Comparison of ENCODE assay signal across 8 cellular contexts in the genomic region with DNA sequence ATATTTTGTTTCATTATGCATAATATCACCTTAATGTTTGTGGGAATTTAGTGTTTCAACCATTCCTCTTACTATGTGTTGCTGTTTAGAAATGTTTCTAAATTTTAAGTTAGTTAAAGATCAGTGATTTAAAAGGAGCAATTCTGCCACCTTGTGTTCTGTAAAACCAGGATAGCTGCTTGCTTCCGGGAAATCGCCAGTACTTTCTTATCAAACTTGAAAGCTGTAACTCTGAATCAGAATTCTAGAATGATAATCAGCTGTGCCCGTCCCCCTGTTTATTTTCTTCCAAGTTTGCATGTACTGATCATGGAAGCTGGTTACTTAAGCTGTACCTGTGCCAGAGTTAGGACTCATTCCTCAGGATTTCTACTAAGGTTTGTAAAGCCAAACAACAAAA.
DNase-seq lines count a peak whose midpoint lies in the region; ATAC-seq and TF ChIP-seq lines count a peak whose summit lies in the region.

No MANE protein-coding gene starts in this region.

- no peak for TF ChIP-seq POLR2A in tibial nerve (IDR thresholded peaks at IDR 0.05)

- ATAC-seq in WTC11: no peak; the same call in 1 of the 2 replicates
- ATAC-seq in HG02588 (IDR thresholded peaks at IDR 0.05; ENCODE audit: unreplicated experiment): no peak
- ATAC-seq in GM19467 (IDR thresholded peaks at IDR 0.05; ENCODE audit: unreplicated experiment): no peak

- H3K27me3 ChIP-seq in tibial nerve: no peaks in the 10 kb centered on the region

- peak in 1 of 2 donors; percentile 19 for TF ChIP-seq EP300 in tibial nerve (IDR thresholded peaks at IDR 0.05)

- H3K27ac ChIP-seq in tibial nerve: peak overlapping the region in 1 of 4 donors; percentile 44

- peak; percentile 24; the same call in 1 of the 2 replicates for TF ChIP-seq CTCF in WTC11 (IDR thresholded peaks at IDR 0.05)
- peak; percentile 21 to 68 (median 33) for TF ChIP-seq CTCF in tibial nerve (IDR thresholded peaks at IDR 0.05)

- H3K4me1 Mint-ChIP-seq in WTC11: peaks cover 3% of the 10 kb centered on the region; the same call in 1 of the 2 replicates

- H3K36me3 ChIP-seq in tibial nerve: no peaks in the 10 kb centered on the region

- H3K4me3 Mint-ChIP-seq in WTC11: no peak overlapping the region

- WGBS in tibial nerve, 2 donors: 3 to 5% methylated on average over 3 of the region's 3 CpGs

- no peaks in the 10 kb centered on the region for H3K27me3 Mint-ChIP-seq in WTC11 (ENCODE audit: low read depth)

- CTCF ChIA-PET in WTC11 (lab: Charles Lee): interaction anchor here (0.6 to 2.8 kb wide), 6 partner anchors 11 to 636 kb away, joined by 3 to 24 read pairs (median 8); no protein-coding TSS in a partner anchor

- no peaks in the 10 kb centered on the region for H3K9me3 ChIP-seq in tibial nerve

- no peak overlapping the region for H3K27ac Mint-ChIP-seq in WTC11

- H3K4me1 ChIP-seq in tibial nerve: peaks cover 0 to 37% (median 0%) of the 10 kb centered on the region in 4 donors

- POLR2A ChIA-PET in WTC11 (lab: Charles Lee): interaction anchor here (0.6 kb wide), 1 partner anchor 577 kb away, joined by 3 read pairs; no protein-coding TSS in a partner anchor

- DNase-seq in NCI-H748 (lab: John Stamatoyannopoulos, UW; ENCODE audit: unreplicated experiment) (peak; percentile 2), NCI-H748 treated with DMSO at 0.1 percent for 48 hours (lab: John Stamatoyannopoulos, UW) (no peak), WTC11 (ENCODE audit: low spot score) (no peak), hippocampal formation (lab: John Stamatoyannopoulos, UW) (peak; percentile 13 to 70), tibial nerve (ENCODE audit: low spot score in 2 of 2) (no peak)
- DNase-seq in activated CD8-positive, alpha-beta memory T cell treated with anti-CD3 and anti-CD28 coated beads for 24 hours: no peak

- no peaks in the 10 kb centered on the region for H3K36me3 Mint-ChIP-seq in WTC11

- H3K4me3 ChIP-seq in tibial nerve: no peak overlapping the region

- H3K9me3 Mint-ChIP-seq in WTC11: peaks cover under 1% of the 10 kb centered on the region

TF ChIP-seq in WTC11, 78 proteins besides CTCF, POLR2A, EP300 and RAD21:
- TF ChIP-seq IRF2 (CRISPR knock-in tag; IDR thresholded peaks at IDR 0.05; ENCODE audit: borderline replicate concordance, low read depth) (no peak), ZNF219 (CRISPR knock-in tag; IDR thresholded peaks at IDR 0.05; ENCODE audit: borderline replicate concordance) (no peak), ZNF121 (CRISPR knock-in tag; IDR thresholded peaks at IDR 0.05) (no peak), FOXJ3 (CRISPR knock-in tag; IDR thresholded peaks at IDR 0.05; ENCODE audit: borderline replicate concordance) (no peak), E2F4 (CRISPR knock-in tag; IDR thresholded peaks at IDR 0.05; ENCODE audit: borderline replicate concordance, low read depth) (no peak), NFE2L1 (CRISPR knock-in tag; IDR thresholded peaks at IDR 0.05) (no peak), E2F5 (CRISPR knock-in tag; IDR thresholded peaks at IDR 0.05) (no peak), NFATC4 (CRISPR knock-in tag; IDR thresholded peaks at IDR 0.05) (no peak), TEAD1 (CRISPR knock-in tag; IDR thresholded peaks at IDR 0.05) (no peak)

Comparison
In these comparisons a context has a peak if more than half of its experiments do, and no peak if none do; other contexts are left out.
1. DNase-seq: peak in NCI-H748 (single experiment) and hippocampal formation (2 of 2); none in NCI-H748 treated with DMSO at 0.1 percent for 48 hours (single experiment), WTC11 (single experiment), tibial nerve (0 of 2) and activated CD8-positive, alpha-beta memory T cell treated with anti-CD3 and anti-CD28 coated beads for 24 hours (single experiment).